ENCODE assay signal across 11 cellular contexts in genomic region chr19:13130886-13131490, GRCh38. TPM values are rescaled to one million over a fixed set of nuclear protein-coding genes. Genes with fewer than 3 reads are reported as not detected.
A peak's percentile ranks its signal among the peaks of the same experiment; 100 is the strongest.
DNase-seq lines count a peak whose midpoint lies in the region; ATAC-seq lines count a peak whose summit lies in the region.
"Had no signal": no experiment of that assay in that cellular context is flagged by ENCODE, and none has a peak within 500 bp of the region (broad histone marks: within the 10 kb centered on the region; RNA-seq: fewer than 3 reads in every experiment).

No MANE protein-coding gene starts in this region.

- H3K4me3 ChIP-seq in GM23248: no peak overlapping the region
- H3K4me3 ChIP-seq: BLaER1, lung, suprapubic skin had no signal

- H2AFZ ChIP-seq in GM23248: no peak overlapping the region
- H2AFZ ChIP-seq: parathyroid adenoma had no signal

- peaks cover 33% of the 10 kb centered on the region for H3F3A ChIP-seq in GM23248 (ENCODE audit: insufficient read depth)

- peaks cover under 1% of the 10 kb centered on the region for H3K36me3 ChIP-seq in GM23248 (ENCODE audit: low read depth)

- in situ Hi-C loops in GM23248 (cut with MboI): no loop called here

- H3K9me2 ChIP-seq in GM23248 (ENCODE audit: insufficient read depth): no peaks in the 10 kb centered on the region

- H3K9ac ChIP-seq in GM23248: no peak overlapping the region; the same call in 1 of the 2 replicates
- H3K9ac ChIP-seq: BLaER1, parathyroid adenoma had no signal

- H3K27me3 ChIP-seq in GM23248 (replicated peaks; ENCODE audit: insufficient read depth): no peaks in the 10 kb centered on the region
- H3K27me3 ChIP-seq: BLaER1, suprapubic skin had no signal

- DNase-seq in GM23248: no peak
- DNase-seq in activated naive CD8-positive, alpha-beta T cell treated with anti-CD3 and anti-CD28 coated beads, Interleukin-2, amount 10 ng/mL, durations not matched to agents 7 days and 5 days: no peak
- no peak for DNase-seq in NCI-H226
- DNase-seq in EL: no peak
- DNase-seq: activated CD4-positive, alpha-beta T cell treated with anti-CD3 and anti-CD28 coated beads, Interleukin-2, amount 50 U/mL, for 4 hours; GDM1; SW 1271 had no signal

- H3K27ac ChIP-seq in GM23248: peak overlapping the region; percentile 81
- H3K27ac ChIP-seq: BLaER1, parathyroid adenoma, suprapubic skin had no signal

- H3K79me2 ChIP-seq in GM23248 (ENCODE audit: insufficient read depth): peaks cover 95% of the 10 kb centered on the region

- H3K4me3 Mint-ChIP-seq in activated naive CD8-positive, alpha-beta T cell treated with anti-CD3 and anti-CD28 coated beads, Interleukin-2, amount 10 ng/mL, durations not matched to agents 7 days and 5 days: no peak overlapping the region

- peaks cover 22% of the 10 kb centered on the region for H3K4me1 Mint-ChIP-seq in activated naive CD8-positive, alpha-beta T cell treated with anti-CD3 and anti-CD28 coated beads, Interleukin-2, amount 10 ng/mL, durations not matched to agents 7 days and 5 days

- H3K9me3 ChIP-seq in GM23248 (ENCODE audit: low read depth): no peaks in the 10 kb centered on the region
- H3K9me3 ChIP-seq: BLaER1, suprapubic skin had no signal

- H3K36me3 Mint-ChIP-seq in activated naive CD8-positive, alpha-beta T cell treated with anti-CD3 and anti-CD28 coated beads, Interleukin-2, amount 10 ng/mL, durations not matched to agents 7 days and 5 days: no peaks in the 10 kb centered on the region

- WGBS in GM23248 (ENCODE audit: low coverage in 1 of 2, low lambda C conversion rate in 2 of 2, missing lambda C conversion rate in 2 of 2), 2 experiments: 79 to 86% methylated on average over 3 of the region's 3 CpGs

- H3K9me3 Mint-ChIP-seq in activated naive CD8-positive, alpha-beta T cell treated with anti-CD3 and anti-CD28 coated beads, Interleukin-2, amount 10 ng/mL, durations not matched to agents 7 days and 5 days: no peaks in the 10 kb centered on the region

- peak overlapping the region; percentile 26 for H3K27ac Mint-ChIP-seq in activated naive CD8-positive, alpha-beta T cell treated with anti-CD3 and anti-CD28 coated beads, Interleukin-2, amount 10 ng/mL, durations not matched to agents 7 days and 5 days

- no peaks in the 10 kb centered on the region for H3K27me3 Mint-ChIP-seq in activated naive CD8-positive, alpha-beta T cell treated with anti-CD3 and anti-CD28 coated beads, Interleukin-2, amount 10 ng/mL, durations not matched to agents 7 days and 5 days

- peaks cover 42% of the 10 kb centered on the region for H3K4me1 ChIP-seq in GM23248 (ENCODE audit: insufficient read depth)
- H3K4me1 ChIP-seq: parathyroid adenoma had no signal

- no peak for ATAC-seq in activated naive CD8-positive, alpha-beta T cell treated with anti-CD3 and anti-CD28 coated beads, Interleukin-2, amount 10 ng/mL, durations not matched to agents 7 days and 5 days (ENCODE audit: low read depth)

- POLR2A ChIA-PET in activated naive CD8-positive, alpha-beta T cell treated with anti-CD3 and anti-CD28 coated beads, Interleukin-2, amount 10 ng/mL, durations not matched to agents 7 days and 5 days (lab: Charles Lee): interaction anchor here (1.1 to 2.0 kb wide), 2 partner anchors 12 to 21 kb away, joined by 4 to 6 read pairs; no protein-coding TSS in a partner anchor

- peaks cover 17% of the 10 kb centered on the region; the same call in 1 of the 2 replicates for H4K20me1 ChIP-seq in GM23248 (ENCODE audit: insufficient read depth)

- H3K4me2 ChIP-seq in GM23248 (ENCODE audit: unreplicated experiment): no peak overlapping the region
- H3K4me2 ChIP-seq: BLaER1 had no signal

RNA-seq across cellular contexts. Expression of gene NACC1, which starts 12.9 kb away (rescaled TPM):
- total RNA-seq in GM23248 (2014; rRNA removed; shearing (Covaris generic)): 104 and 105 TPM in 2 replicates
- polyA plus RNA-seq in GM23248 (2016; fragmentation: Nextera tagmentation; extraction: Ambion mirVana): 1.4 and 2.6 TPM in 2 replicates
- 10 to 100 TPM; 56.3 to 57.2 TPM for total RNA-seq in activated naive CD8-positive, alpha-beta T cell treated with anti-CD3 and anti-CD28 coated beads, Interleukin-2, amount 10 ng/mL, durations not matched to agents 7 days and 5 days

RNA-seq across cellular contexts. Expression of gene TRMT1, which starts 14.4 kb away (rescaled TPM):
- total RNA-seq in GM23248 (2014; rRNA removed; shearing (Covaris generic)): 30.4 and 33.0 TPM in 2 replicates
- 27.0 and 31.8 TPM in 2 replicates for polyA plus RNA-seq in GM23248 (2016; fragmentation: Nextera tagmentation; extraction: Ambion mirVana)
- total RNA-seq in activated naive CD8-positive, alpha-beta T cell treated with anti-CD3 and anti-CD28 coated beads, Interleukin-2, amount 10 ng/mL, durations not matched to agents 7 days and 5 days: 10 to 100 TPM; 54.3 to 55.8 TPM

RNA-seq across cellular contexts. Expression of gene STX10, which starts 19.2 kb away (rescaled TPM):
- total RNA-seq in GM23248 (2014; rRNA removed; shearing (Covaris generic)): 56.4 and 80.5 TPM in 2 replicates
- 55.6 and 62.4 TPM in 2 replicates for polyA plus RNA-seq in GM23248 (2016; fragmentation: Nextera tagmentation; extraction: Ambion mirVana)
- total RNA-seq in activated naive CD8-positive, alpha-beta T cell treated with anti-CD3 and anti-CD28 coated beads, Interleukin-2, amount 10 ng/mL, durations not matched to agents 7 days and 5 days: 10 to 100 TPM; 67.1 to 69.9 TPM

RNA-seq across cellular contexts. Expression of gene IER2, which starts 19.2 kb away (rescaled TPM):
- 27.8 and 30.4 TPM in 2 replicates for total RNA-seq in GM23248 (2014; rRNA removed; shearing (Covaris generic))
- 84.0 and 88.6 TPM in 2 replicates for polyA plus RNA-seq in GM23248 (2016; fragmentation: Nextera tagmentation; extraction: Ambion mirVana)
- 100 to 1,000 TPM; 167 to 178 TPM for total RNA-seq in activated naive CD8-positive, alpha-beta T cell treated with anti-CD3 and anti-CD28 coated beads, Interleukin-2, amount 10 ng/mL, durations not matched to agents 7 days and 5 days

RNA-seq across cellular contexts. Expression of gene LYL1, which starts 28.3 kb away (rescaled TPM):
- not detected in 2 replicates for total RNA-seq in GM23248 (2014; rRNA removed; shearing (Covaris generic))
- 0.18 TPM in 1 of 2 replicates, not detected in the other for polyA plus RNA-seq in GM23248 (2016; fragmentation: Nextera tagmentation; extraction: Ambion mirVana)
- 1 to 10 TPM; 3.7 TPM for total RNA-seq in activated naive CD8-positive, alpha-beta T cell treated with anti-CD3 and anti-CD28 coated beads, Interleukin-2, amount 10 ng/mL, durations not matched to agents 7 days and 5 days
